7 cellular contexts compared by ENCODE assay signal in the genomic region with DNA sequence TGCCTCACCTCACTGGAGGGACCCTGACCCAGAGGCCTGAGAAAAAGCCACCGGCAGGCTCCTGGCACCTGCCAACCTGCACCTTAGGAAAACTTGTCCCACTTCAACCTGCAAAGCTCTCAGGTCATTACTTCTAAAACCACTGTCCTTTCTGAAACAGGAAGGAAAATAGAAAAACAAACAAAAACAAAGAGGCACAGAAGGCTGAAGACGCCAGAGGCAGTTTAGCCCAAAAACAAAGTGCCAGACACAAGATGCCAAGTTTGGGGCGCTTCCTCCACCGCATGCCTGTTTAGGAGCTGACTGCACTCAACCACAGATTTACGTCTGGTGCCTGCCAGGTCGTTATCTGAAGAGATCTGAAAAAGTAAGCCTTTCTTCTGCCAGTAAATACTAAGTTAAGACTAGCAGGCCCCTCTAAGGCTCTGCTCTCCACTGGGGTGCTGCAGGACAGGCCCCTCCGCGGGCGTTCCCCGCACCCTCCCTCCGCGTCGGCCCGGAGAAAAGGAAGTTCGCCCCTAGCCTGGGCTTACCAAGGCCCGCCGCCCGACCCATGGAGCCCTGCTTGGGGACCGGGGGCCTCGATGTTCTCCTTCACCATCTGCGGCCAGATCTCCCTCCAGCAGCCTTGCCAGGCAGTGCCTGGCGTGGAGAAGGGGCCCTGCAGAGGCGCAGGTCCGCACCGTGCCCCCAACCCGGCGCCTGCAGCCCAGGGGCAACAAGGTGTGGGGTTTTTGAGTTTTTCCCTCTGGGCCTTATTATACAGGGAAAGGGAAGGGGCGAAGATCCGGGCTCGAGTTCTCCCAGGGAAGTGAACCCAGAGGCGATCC. TPM values are rescaled to one million over a fixed set of nuclear protein-coding genes. Genes with fewer than 3 reads are reported as not detected.
DNase-seq lines count a peak whose midpoint lies in the region; ATAC-seq and TF ChIP-seq lines count a peak whose summit lies in the region.

No MANE protein-coding gene starts in this region.

- ATAC-seq in GM18909 (IDR thresholded peaks at IDR 0.05; ENCODE audit: poor library complexity, unreplicated experiment), result peak; percentile 36
- ATAC-seq in HG03175 (IDR thresholded peaks at IDR 0.05; ENCODE audit: unreplicated experiment), result peak; percentile 31
- ATAC-seq in gastrocnemius medialis, result peak in 1 of 2 donors; percentile 10

- H3K9me3 ChIP-seq in cardiac muscle cell (ENCODE audit: low read depth), result no peaks in the 10 kb centered on the region
- H3K9me3 ChIP-seq in gastrocnemius medialis, result no peaks in the 10 kb centered on the region

- TF ChIP-seq POLR2A in gastrocnemius medialis (IDR thresholded peaks at IDR 0.05), result no peak

- H3K4me1 ChIP-seq in cardiac muscle cell (ENCODE audit: low read depth) (no peaks in the 10 kb centered on the region), gastrocnemius medialis (no peaks in the 10 kb centered on the region)

- H3K36me3 ChIP-seq in cardiac muscle cell (peaks cover 5% of the 10 kb centered on the region), gastrocnemius medialis (no peaks in the 10 kb centered on the region)

- peak overlapping the region; percentile 89 for H3K4me3 Mint-ChIP-seq in activated T-helper 1 cell treated with anti-CD3 and anti-CD28 coated beads, Interleukin-12 subunit alpha, Interleukin-12 subunit beta, Interleukin-2, Interleukin-4 antibody, amounts not matched to agents 30 ng/mL and 10 ng/mL and 1 ng/mL, durations not matched to agents 14 hours and 24 hours and 36 hours

- intact Hi-C loops in activated T-helper 1 cell treated with anti-CD3 and anti-CD28 coated beads, Interleukin-12 subunit alpha, Interleukin-12 subunit beta, Interleukin-2, Interleukin-4 antibody, amounts not matched to agents 30 ng/mL and 10 ng/mL and 1 ng/mL, durations not matched to agents 14 hours and 24 hours and 36 hours (cut with micrococcal nuclease), result loop anchor here (5.0 to 10.0 kb wide), 4 partner anchors 56 to 1242 kb away; partner anchors contain the start of genes EMC7, FMN1, KATNBL1 and PGBD4
- intact Hi-C loops in gastrocnemius medialis (cut with DNase I; ENCODE audit: low total_unique reads), result loop anchor here (10.0 kb wide), 1 partner anchor 148 kb away; the partner anchor contains the start of gene GOLGA8B

- H3K27ac Mint-ChIP-seq in activated T-helper 1 cell treated with anti-CD3 and anti-CD28 coated beads, Interleukin-12 subunit alpha, Interleukin-12 subunit beta, Interleukin-2, Interleukin-4 antibody, amounts not matched to agents 30 ng/mL and 10 ng/mL and 1 ng/mL, durations not matched to agents 14 hours and 24 hours and 36 hours, result peak overlapping the region; percentile 71

- DNase-seq in activated T-helper 1 cell treated with anti-CD3 and anti-CD28 coated beads, Interleukin-12 subunit alpha, Interleukin-12 subunit beta, Interleukin-2, Interleukin-4 antibody, amounts not matched to agents 30 ng/mL and 10 ng/mL and 1 ng/mL, durations not matched to agents 14 hours and 24 hours and 36 hours (ENCODE audit: low spot score), result peak; percentile 6
- DNase-seq in cardiac muscle cell (ENCODE audit: low read depth in 1 of 2, low spot score in 1 of 2) (peak in 1 of 2 donors; percentile 12), gastrocnemius medialis (no peak), NCI-H2029 treated with DMSO at 0.1 percent for 48 hours (lab: John Stamatoyannopoulos, UW) (no peak), NCI-H1436 treated with DMSO at 0.1 percent for 48 hours (lab: John Stamatoyannopoulos, UW) (no peak)

- H3K4me3 ChIP-seq in cardiac muscle cell (peak overlapping the region; percentile 80), gastrocnemius medialis (peak overlapping the region; percentile 53 to 78 (median 58))

- H3K36me3 Mint-ChIP-seq in activated T-helper 1 cell treated with anti-CD3 and anti-CD28 coated beads, Interleukin-12 subunit alpha, Interleukin-12 subunit beta, Interleukin-2, Interleukin-4 antibody, amounts not matched to agents 30 ng/mL and 10 ng/mL and 1 ng/mL, durations not matched to agents 14 hours and 24 hours and 36 hours (ENCODE audit: low read depth), result peaks cover 38% of the 10 kb centered on the region

- H3K4me1 Mint-ChIP-seq in activated T-helper 1 cell treated with anti-CD3 and anti-CD28 coated beads, Interleukin-12 subunit alpha, Interleukin-12 subunit beta, Interleukin-2, Interleukin-4 antibody, amounts not matched to agents 30 ng/mL and 10 ng/mL and 1 ng/mL, durations not matched to agents 14 hours and 24 hours and 36 hours (ENCODE audit: low read depth), result peaks cover 38% of the 10 kb centered on the region

- in situ Hi-C loops in gastrocnemius medialis (cut with MboI; ENCODE audit: low sequenced_read_pairs in 4 of 4), result no loop called here

- H3K9me3 Mint-ChIP-seq in activated T-helper 1 cell treated with anti-CD3 and anti-CD28 coated beads, Interleukin-12 subunit alpha, Interleukin-12 subunit beta, Interleukin-2, Interleukin-4 antibody, amounts not matched to agents 30 ng/mL and 10 ng/mL and 1 ng/mL, durations not matched to agents 14 hours and 24 hours and 36 hours, result no peaks in the 10 kb centered on the region

- H3K27me3 ChIP-seq in cardiac muscle cell, result peaks cover 4% of the 10 kb centered on the region
- no peaks in the 10 kb centered on the region for H3K27me3 ChIP-seq in gastrocnemius medialis

- no peak for TF ChIP-seq CTCF in cardiac muscle cell (IDR thresholded peaks at IDR 0.05; ENCODE audit: low read depth, low read length)
- no peak for TF ChIP-seq CTCF in gastrocnemius medialis (IDR thresholded peaks at IDR 0.05 in 4 of 5, conservative IDR thresholded peaks at IDR 0.05 in 1 of 5)

- peaks cover 5% of the 10 kb centered on the region for H3K27me3 Mint-ChIP-seq in activated T-helper 1 cell treated with anti-CD3 and anti-CD28 coated beads, Interleukin-12 subunit alpha, Interleukin-12 subunit beta, Interleukin-2, Interleukin-4 antibody, amounts not matched to agents 30 ng/mL and 10 ng/mL and 1 ng/mL, durations not matched to agents 14 hours and 24 hours and 36 hours (ENCODE audit: insufficient read depth)

- H3K27ac ChIP-seq in cardiac muscle cell, result no peak overlapping the region
- peak overlapping the region in 2 of 4 donors; percentile 34 for H3K27ac ChIP-seq in gastrocnemius medialis

RNA-seq across cellular contexts. Expression of gene GOLGA8A, which starts 1.3 kb away (rescaled TPM):
- total RNA-seq in activated T-helper 1 cell treated with anti-CD3 and anti-CD28 coated beads, Interleukin-12 subunit alpha, Interleukin-12 subunit beta, Interleukin-2, Interleukin-4 antibody, amounts not matched to agents 30 ng/mL and 10 ng/mL and 1 ng/mL, durations not matched to agents 14 hours and 24 hours and 36 hours, result 264 and 275 TPM in 2 replicates
- total RNA-seq in cardiac muscle cell (76.8 and 135 TPM in 2 replicates), gastrocnemius medialis (1 to 10 TPM in 3 of 4 donors, under 1 TPM in 1; 0.85 to 7.0 (median 3.1) TPM)
- 172 and 189 TPM in 2 replicates for polyA plus RNA-seq in cardiac muscle cell
